Comparison of ENCODE assay signal across 20 cellular contexts in genomic region chr15:38796589-38796988, GRCh38.
"Had no signal": no experiment of that assay in that cellular context is flagged by ENCODE, and none has a peak within 500 bp of the region (broad histone marks: within the 10 kb centered on the region; RNA-seq: fewer than 3 reads in every experiment).

No MANE protein-coding gene starts in this region.

- H3K9ac ChIP-seq: neural progenitor cell, parathyroid adenoma had no signal

- H3K27ac ChIP-seq: foreskin keratinocyte, heart right ventricle, lower lobe of right lung, neural progenitor cell, parathyroid adenoma, right lobe of liver, suprapubic skin, transverse colon, vagina had no signal

- DNase-seq: cortex of kidney; effector memory CD8-positive, alpha-beta T cell; foreskin keratinocyte; glutamatergic neuron; heart right ventricle; hippocampal formation; left ventricle myocardium superior; lower lobe of right lung; naive thymus-derived CD4-positive, alpha-beta T cell; right lobe of liver; small intestine; stimulated activated CD4-positive, alpha-beta T cell treated with anti-CD3 and anti-CD28 coated beads, Interleukin-15, amount 100 ng/mL, for 24 hours; stimulated activated CD4-positive, alpha-beta T cell treated with anti-CD3 and anti-CD28 coated beads, Interleukin-2, amount 100 ng/mL, for 48 hours; stimulated activated naive B cell treated with anti-CD40 and anti-IgM and Interleukin-4, amounts not matched to agents 10 μg/mL and 1 μg/mL and 100 μg/mL, for 72 hours; transverse colon had no signal

- H2AFZ ChIP-seq: neural progenitor cell, parathyroid adenoma had no signal

- FAIRE-seq: keratinocyte, small intestine had no signal

- H3K4me1 ChIP-seq: foreskin keratinocyte, heart right ventricle, lower lobe of right lung, neural progenitor cell, parathyroid adenoma, right lobe of liver, suprapubic skin, transverse colon, vagina had no signal

- H3K9me3 ChIP-seq: lower lobe of right lung, right lobe of liver, suprapubic skin, transverse colon, vagina had no signal

- H3K4me3 ChIP-seq: heart right ventricle, lower lobe of right lung, neural progenitor cell, right lobe of liver, suprapubic skin, transverse colon, vagina had no signal

- H3K79me2 ChIP-seq: parathyroid adenoma had no signal

- H3K4me2 ChIP-seq: neural progenitor cell had no signal

- H3K27me3 ChIP-seq: heart right ventricle, neural progenitor cell, right lobe of liver, suprapubic skin, transverse colon, vagina had no signal

- H3K36me3 ChIP-seq: heart right ventricle, lower lobe of right lung, neural progenitor cell, right lobe of liver, suprapubic skin, transverse colon, vagina had no signal
